Comparison of ENCODE assay signal across 1 cellular context in genomic region chr2:38394903-38395341, GRCh38.
TF ChIP-seq lines count a peak whose summit lies in the region.

No MANE protein-coding gene starts in this region.

TF ChIP-seq in WTC11, 78 proteins besides CTCF, POLR2A, EP300 and RAD21 (continued from another document):
- no peak for TF ChIP-seq MAX (CRISPR knock-in tag; IDR thresholded peaks at IDR 0.05)
